Comparison of ENCODE assay signal across 13 cellular contexts in the genomic region with DNA sequence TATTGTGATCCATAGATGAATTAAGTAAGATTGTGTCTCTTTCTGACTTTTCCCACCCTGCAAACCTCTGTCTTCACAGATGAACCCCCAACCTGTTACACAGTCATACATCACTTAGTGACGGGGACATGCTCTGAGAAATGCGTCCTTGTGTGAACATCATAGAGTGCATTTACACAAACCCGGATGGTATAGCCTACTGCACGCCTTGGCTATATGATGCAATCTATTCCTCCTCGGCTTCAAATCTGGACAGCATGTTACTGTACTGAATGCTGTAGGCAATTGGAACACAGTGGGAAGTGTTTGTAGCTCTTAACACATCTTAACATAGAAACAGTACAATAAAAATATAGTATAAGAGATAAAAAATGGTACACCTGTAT. TPM values are rescaled to one million over a fixed set of nuclear protein-coding genes. Genes with fewer than 3 reads are reported as not detected.
DNase-seq lines count a peak whose midpoint lies in the region; ATAC-seq, FAIRE-seq and TF ChIP-seq lines count a peak whose summit lies in the region.
"Had no signal": no experiment of that assay in that cellular context is flagged by ENCODE, and none has a peak within 500 bp of the region (broad histone marks: within the 10 kb centered on the region; RNA-seq: fewer than 3 reads in every experiment).

No MANE protein-coding gene starts in this region.

- no peak for TF ChIP-seq POLR2A in GM12892 (IDR thresholded peaks at IDR 0.05; ENCODE audit: low read depth, low read length)

- H3K27me3 Mint-ChIP-seq in activated naive CD8-positive, alpha-beta T cell treated with anti-CD3 and anti-CD28 coated beads, Interleukin-2, amount 10 ng/mL, durations not matched to agents 7 days and 5 days, result no peaks in the 10 kb centered on the region

- POLR2A ChIA-PET in activated naive CD8-positive, alpha-beta T cell treated with anti-CD3 and anti-CD28 coated beads, Interleukin-2, amount 10 ng/mL, durations not matched to agents 7 days and 5 days (lab: Charles Lee), result interaction anchor here (1.2 to 2.8 kb wide), 2 partner anchors 10 to 80 kb away, joined by 3 to 14 read pairs; no protein-coding TSS in a partner anchor

- intact Hi-C loops in cardiac septum (cut with DNase I), result loop anchor here (2.0 kb wide), 1 partner anchor 81 kb away; no protein-coding TSS in a partner anchor

- H3K9me3 Mint-ChIP-seq in activated naive CD8-positive, alpha-beta T cell treated with anti-CD3 and anti-CD28 coated beads, Interleukin-2, amount 10 ng/mL, durations not matched to agents 7 days and 5 days, result no peaks in the 10 kb centered on the region

- peak overlapping the region; percentile 99 for H3K27ac Mint-ChIP-seq in activated naive CD8-positive, alpha-beta T cell treated with anti-CD3 and anti-CD28 coated beads, Interleukin-2, amount 10 ng/mL, durations not matched to agents 7 days and 5 days

- peaks cover 37% of the 10 kb centered on the region for H3K4me1 Mint-ChIP-seq in activated naive CD8-positive, alpha-beta T cell treated with anti-CD3 and anti-CD28 coated beads, Interleukin-2, amount 10 ng/mL, durations not matched to agents 7 days and 5 days

- peak overlapping the region; percentile 94 for H3K4me3 Mint-ChIP-seq in activated naive CD8-positive, alpha-beta T cell treated with anti-CD3 and anti-CD28 coated beads, Interleukin-2, amount 10 ng/mL, durations not matched to agents 7 days and 5 days

- peak; percentile 28 for ATAC-seq in GM19467 (IDR thresholded peaks at IDR 0.05; ENCODE audit: unreplicated experiment)
- ATAC-seq in HG03342 (IDR thresholded peaks at IDR 0.05; ENCODE audit: unreplicated experiment), result peak; percentile 53
- ATAC-seq in activated naive CD8-positive, alpha-beta T cell treated with anti-CD3 and anti-CD28 coated beads, Interleukin-2, amount 10 ng/mL, durations not matched to agents 7 days and 5 days (ENCODE audit: low read depth), result no peak
- ATAC-seq in GM21423 (IDR thresholded peaks at IDR 0.05; ENCODE audit: unreplicated experiment), result no peak
- ATAC-seq in HG03354 (IDR thresholded peaks at IDR 0.05; ENCODE audit: poor library complexity, severe bottlenecking, unreplicated experiment), result no peak

- DNase-seq in GM12892 (ENCODE audit: insufficient read length), result no peak
- no peak for DNase-seq in activated naive CD8-positive, alpha-beta T cell treated with anti-CD3 and anti-CD28 coated beads, Interleukin-2, amount 10 ng/mL, durations not matched to agents 7 days and 5 days
- no peak for DNase-seq in NCI-H2171 (lab: John Stamatoyannopoulos, UW)
- no peak for DNase-seq in cardiac septum (ENCODE audit: low spot score)
- DNase-seq: DMS 273 treated with DMSO at 0.1 percent for 48 hours; effector CD8-positive, alpha-beta T cell; NCI-H1436 treated with DMSO at 0.1 percent for 48 hours; Right ventricle myocardium superior had no signal

- peak; percentile 92 for FAIRE-seq in GM12892 (lab: Jason Lieb, UNC)

- H3K36me3 Mint-ChIP-seq in activated naive CD8-positive, alpha-beta T cell treated with anti-CD3 and anti-CD28 coated beads, Interleukin-2, amount 10 ng/mL, durations not matched to agents 7 days and 5 days, result peaks cover 4% of the 10 kb centered on the region

RNA-seq across cellular contexts. Expression of a gene that starts 7.4 kb away (rescaled TPM):
- 26.7 TPM for polyA plus RNA-seq in GM12892 (2012; ENCODE audit: missing spikeins)
- total RNA-seq in activated naive CD8-positive, alpha-beta T cell treated with anti-CD3 and anti-CD28 coated beads, Interleukin-2, amount 10 ng/mL, durations not matched to agents 7 days and 5 days, result 100 to 1,000 TPM; 105 to 112 TPM
- total RNA-seq in cardiac septum, result 0.65 TPM
- total RNA-seq: osteocyte had no signal

RNA-seq across cellular contexts. Expression of a gene that starts 27.8 kb away (rescaled TPM):
- not detected for polyA plus RNA-seq in GM12892 (2012; ENCODE audit: missing spikeins)
- not detected for total RNA-seq in activated naive CD8-positive, alpha-beta T cell treated with anti-CD3 and anti-CD28 coated beads, Interleukin-2, amount 10 ng/mL, durations not matched to agents 7 days and 5 days
- total RNA-seq in cardiac septum, result not detected
- total RNA-seq: osteocyte, Right ventricle myocardium superior had no signal

Comparison
In these comparisons a context has a peak if more than half of its experiments do, and no peak if none do; other contexts are left out.
1. ATAC-seq: peak in GM19467 (single experiment) and HG03342 (single experiment); none in activated naive CD8-positive, alpha-beta T cell treated with anti-CD3 and anti-CD28 coated beads, Interleukin-2, amount 10 ng/mL, durations not matched to agents 7 days and 5 days (single experiment), GM21423 (single experiment) and HG03354 (single experiment).
2. RNA of a gene that starts 7.4 kb away (total RNA-seq): 105 to 112 TPM in activated naive CD8-positive, alpha-beta T cell treated with anti-CD3 and anti-CD28 coated beads, Interleukin-2, amount 10 ng/mL, durations not matched to agents 7 days and 5 days; 0.65 TPM in cardiac septum (single experiment); every median in the first group is over 10 times any median in the second.